In genomic region chr2:67394734-67395133, GRCh38 we compare ENCODE assay signal across 14 cellular contexts. TPM values are rescaled to one million over a fixed set of nuclear protein-coding genes. Genes with fewer than 3 reads are reported as not detected.
DNase-seq lines count a peak whose midpoint lies in the region; ATAC-seq, FAIRE-seq and TF ChIP-seq lines count a peak whose summit lies in the region.
"Had no signal": no experiment of that assay in that cellular context is flagged by ENCODE, and none has a peak within 500 bp of the region (broad histone marks: within the 10 kb centered on the region; RNA-seq: fewer than 3 reads in every experiment).

No MANE protein-coding gene starts in this region.

- H3K4me1 Mint-ChIP-seq in Calu3 (ENCODE audit: low read depth, unreplicated experiment) (peaks cover 34% of the 10 kb centered on the region), chondrocyte (ENCODE audit: low read depth) (peaks cover 44% of the 10 kb centered on the region)
- H3K4me1 Mint-ChIP-seq in natural killer cell treated with Interleukin-12 subunit alpha and Interleukin-12 subunit beta and Interleukin-15 and Interleukin-18, amount 100 ng/mL, for 72 hours (ENCODE audit: low read depth in 2 of 2) = peaks cover 5 to 7% of the 10 kb centered on the region in 2 donors

- FAIRE-seq in pancreas (lab: Jason Lieb, UNC) = no peak
- FAIRE-seq: TTC549 had no signal

- no peaks in the 10 kb centered on the region for H3K9me3 Mint-ChIP-seq in Calu3 (ENCODE audit: low read depth, unreplicated experiment)
- no peaks in the 10 kb centered on the region for H3K9me3 Mint-ChIP-seq in chondrocyte (ENCODE audit: low read depth)
- no peaks in the 10 kb centered on the region for H3K9me3 Mint-ChIP-seq in natural killer cell treated with Interleukin-12 subunit alpha and Interleukin-12 subunit beta and Interleukin-15 and Interleukin-18, amount 100 ng/mL, for 72 hours

- H3K4me3 ChIP-seq in pancreas = no peak overlapping the region
- H3K4me3 ChIP-seq: heart left ventricle, left ventricle myocardium inferior had no signal

- 90 to 96% methylated on average over 3 of the region's 3 CpGs for WGBS in pancreas, 2 donors

- H3K36me3 Mint-ChIP-seq in Calu3 (ENCODE audit: insufficient read depth, unreplicated experiment) (peaks cover 25% of the 10 kb centered on the region), chondrocyte (ENCODE audit: low read depth) (no peaks in the 10 kb centered on the region)
- peaks cover 4% of the 10 kb centered on the region for H3K36me3 Mint-ChIP-seq in natural killer cell treated with Interleukin-12 subunit alpha and Interleukin-12 subunit beta and Interleukin-15 and Interleukin-18, amount 100 ng/mL, for 72 hours
- H3K36me3 Mint-ChIP-seq: activated naive CD8-positive, alpha-beta T cell had no signal

- intact Hi-C loops in Calu3 (cut with micrococcal nuclease; ENCODE audit: unreplicated experiment) = loop anchor here (5.0 kb wide), 3 partner anchors 102 to 962 kb away; no protein-coding TSS in a partner anchor
- intact Hi-C loops in pancreas (cut with DNase I) = no loop called here

- no peak for ATAC-seq in natural killer cell treated with Interleukin-12 subunit alpha and Interleukin-12 subunit beta and Interleukin-15 and Interleukin-18, amount 100 ng/mL, for 72 hours
- ATAC-seq in pancreas = no peak
- ATAC-seq: heart left ventricle had no signal

- TF ChIP-seq CTCF in Calu3 (IDR thresholded peaks at IDR 0.05; ENCODE audit: unreplicated experiment) (no peak), chondrocyte (IDR thresholded peaks at IDR 0.05) (no peak), pancreas (IDR thresholded peaks at IDR 0.05) (no peak)

- no peak overlapping the region for H3K4me3 Mint-ChIP-seq in Calu3 (ENCODE audit: low read depth, unreplicated experiment)
- no peak overlapping the region for H3K4me3 Mint-ChIP-seq in chondrocyte (ENCODE audit: unreplicated experiment)
- no peak overlapping the region for H3K4me3 Mint-ChIP-seq in natural killer cell treated with Interleukin-12 subunit alpha and Interleukin-12 subunit beta and Interleukin-15 and Interleukin-18, amount 100 ng/mL, for 72 hours
- H3K4me3 Mint-ChIP-seq: activated naive CD8-positive, alpha-beta T cell had no signal

- DNase-seq in Calu3 (peak; percentile 5), NCI-H69 (lab: John Stamatoyannopoulos, UW) (peak; percentile 0), chondrocyte (ENCODE audit: low spot score) (no peak), kidney tubule cell (ENCODE audit: low spot score) (peak; percentile 62), pancreas (no peak), NCI-H2227 (lab: John Stamatoyannopoulos, UW; ENCODE audit: unreplicated experiment) (no peak), NCI-H510A treated with DMSO at 0.1 percent for 48 hours (lab: John Stamatoyannopoulos, UW) (no peak)
- no peak for DNase-seq in natural killer cell treated with Interleukin-12 subunit alpha and Interleukin-12 subunit beta and Interleukin-15 and Interleukin-18, amount 100 ng/mL, for 72 hours (ENCODE audit: low spot score)
- DNase-seq: heart left ventricle, left ventricle myocardium inferior, NCI-H1436, NCI-H526 treated with DMSO at 0.1 percent for 48 hours had no signal

- H3K27ac ChIP-seq in pancreas = no peak overlapping the region
- H3K27ac ChIP-seq: heart left ventricle, left ventricle myocardium inferior had no signal

- H3K27me3 Mint-ChIP-seq in Calu3 (ENCODE audit: unreplicated experiment) (no peaks in the 10 kb centered on the region), chondrocyte (ENCODE audit: low read depth) (no peaks in the 10 kb centered on the region)
- H3K27me3 Mint-ChIP-seq in natural killer cell treated with Interleukin-12 subunit alpha and Interleukin-12 subunit beta and Interleukin-15 and Interleukin-18, amount 100 ng/mL, for 72 hours = no peaks in the 10 kb centered on the region
- H3K27me3 Mint-ChIP-seq: activated naive CD8-positive, alpha-beta T cell had no signal

- H3K27me3 ChIP-seq in pancreas = no peaks in the 10 kb centered on the region
- H3K27me3 ChIP-seq: heart left ventricle had no signal

- H3K27ac Mint-ChIP-seq in Calu3 (ENCODE audit: unreplicated experiment) (peak overlapping the region; percentile 77), chondrocyte (ENCODE audit: unreplicated experiment) (peak overlapping the region; percentile 65)
- H3K27ac Mint-ChIP-seq in natural killer cell treated with Interleukin-12 subunit alpha and Interleukin-12 subunit beta and Interleukin-15 and Interleukin-18, amount 100 ng/mL, for 72 hours = peak overlapping the region in 1 of 2 donors; percentile 12
- H3K27ac Mint-ChIP-seq: activated naive CD8-positive, alpha-beta T cell had no signal

- no peaks in the 10 kb centered on the region for H3K36me3 ChIP-seq in pancreas
- H3K36me3 ChIP-seq: left ventricle myocardium inferior had no signal

- CTCF ChIA-PET in Calu3 (lab: Charles Lee) = no interaction called here

- BruUV-seq in Calu3 (replicated peaks; lab: Mats Ljungman, UMichigan) = no TSS peak

- H3K9me3 ChIP-seq in pancreas = no peaks in the 10 kb centered on the region
- H3K9me3 ChIP-seq: heart left ventricle, left ventricle myocardium inferior had no signal

- H3K4me1 ChIP-seq in pancreas = peaks cover 5 to 16% (median 13%) of the 10 kb centered on the region in 3 donors

RNA-seq across cellular contexts. Expression of gene ETAA1, which starts 2.4 kb away (rescaled TPM):
- total RNA-seq in Calu3 (2022) (12.2 and 12.6 TPM in 2 replicates), chondrocyte (10.2 to 14.8 TPM (median 11.2 TPM) in 3 replicates), pancreas (1 to 10 TPM; 5.1 to 8.4 (median 6.4) TPM)
- total RNA-seq in natural killer cell treated with Interleukin-12 subunit alpha and Interleukin-12 subunit beta and Interleukin-15 and Interleukin-18, amount 100 ng/mL, for 72 hours = 1 to 10 TPM; 6.9 to 8.0 TPM
- polyA plus RNA-seq in pancreas = 1 to 10 TPM; 5.9 to 7.8 TPM

Comparison
In these comparisons a context has a peak if more than half of its experiments do, and no peak if none do; other contexts are left out.
1. DNase-seq: peak in Calu3 (single experiment), NCI-H69 (single experiment) and kidney tubule cell (single experiment); none in chondrocyte (single experiment), natural killer cell treated with Interleukin-12 subunit alpha and Interleukin-12 subunit beta and Interleukin-15 and Interleukin-18, amount 100 ng/mL, for 72 hours (single experiment), pancreas (0 of 6), NCI-H2227 (single experiment) and NCI-H510A treated with DMSO at 0.1 percent for 48 hours (single experiment).